ENCODE assay signal across 8 cellular contexts in the genomic region with DNA sequence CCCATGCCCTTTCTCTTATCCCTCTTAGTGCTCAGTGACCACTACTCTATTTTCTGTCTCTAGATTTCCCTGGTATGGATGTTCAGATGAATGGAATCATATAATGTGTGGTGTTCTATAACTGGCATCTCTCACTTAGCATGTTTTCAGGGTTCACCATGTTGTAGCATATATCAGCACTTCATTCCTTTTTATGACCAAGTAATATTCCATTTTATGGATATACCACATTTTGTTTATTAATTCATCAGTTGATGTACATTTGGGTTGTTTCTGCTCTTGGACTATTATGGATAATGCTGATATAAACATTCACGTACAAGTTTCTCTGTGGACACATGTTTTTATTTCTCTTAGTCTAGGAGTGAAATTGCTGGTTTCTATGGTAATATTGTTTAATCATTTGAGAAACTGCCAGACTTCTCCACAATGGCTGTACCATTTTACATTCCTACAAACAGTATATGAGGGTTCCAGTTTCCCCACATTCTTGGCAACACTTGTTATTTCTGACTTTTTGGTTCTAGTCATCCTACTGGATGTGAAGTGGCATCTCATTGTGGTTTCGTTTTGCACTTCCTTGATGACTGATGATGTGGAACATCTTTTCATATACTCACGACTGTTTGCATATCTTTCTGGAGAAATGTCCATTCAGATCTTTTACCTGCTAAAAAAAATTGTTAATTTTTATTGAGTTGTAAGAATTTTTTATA. TPM values are rescaled to one million over a fixed set of nuclear protein-coding genes. Genes with fewer than 3 reads are reported as not detected.
DNase-seq lines count a peak whose midpoint lies in the region; ATAC-seq, FAIRE-seq and TF ChIP-seq lines count a peak whose summit lies in the region.
"Not testable (repeated sequence)": the region's sequence is repeated elsewhere in the genome, so short reads cannot be mapped to it uniquely, and the experiment has no call there.

No MANE protein-coding gene starts in this region.

- not testable (repeated sequence) for H3K27ac ChIP-seq in astrocyte (ENCODE audit: low read depth, low read length); endodermal cell (ENCODE audit: low read depth, low read length)
- H3K27ac ChIP-seq in osteoblast (ENCODE audit: low read depth, low read length), result peak overlapping the region; percentile 76

- H3K4me1 Mint-ChIP-seq in astrocyte (ENCODE audit: low read depth, unreplicated experiment), result peaks cover 11% of the 10 kb centered on the region
- H3K4me1 Mint-ChIP-seq in endodermal cell, result peaks cover 41% of the 10 kb centered on the region

- H3K4me3 ChIP-seq in AG09309 (ENCODE audit: control insufficient read depth, low read depth, low read length); astrocyte (ENCODE audit: insufficient read depth, low read depth, low read length); osteoblast (ENCODE audit: insufficient read depth, low read length): not testable (repeated sequence)
- H3K4me3 ChIP-seq in endodermal cell (ENCODE audit: low read length), result peak overlapping the region; percentile 42

- not testable (repeated sequence) for H3K36me3 Mint-ChIP-seq in astrocyte (ENCODE audit: low read depth, unreplicated experiment)
- peaks cover 11% of the 10 kb centered on the region for H3K36me3 Mint-ChIP-seq in endodermal cell (ENCODE audit: low read depth)

- peaks cover 84% of the 10 kb centered on the region for H4K20me1 ChIP-seq in astrocyte (ENCODE audit: insufficient read depth, low read length)
- peaks cover 20% of the 10 kb centered on the region for H4K20me1 ChIP-seq in osteoblast (ENCODE audit: insufficient read depth, low read length)

- H3K79me2 ChIP-seq in astrocyte (ENCODE audit: insufficient read depth, low read length), result peaks cover 85% of the 10 kb centered on the region
- H3K79me2 ChIP-seq in osteoblast (ENCODE audit: insufficient read depth, low read length), result peaks cover 89% of the 10 kb centered on the region

- 86 to 100% methylated on average over 1 to 3 of the region's 3 CpGs for WGBS in endodermal cell (ENCODE audit: insufficient coverage in 1 of 2, insufficient read length in 1 of 2), 2 experiments

- in situ Hi-C loops in KBM-7 (cut with MboI; ENCODE audit: low pct_unique_long_range_greater_than_20kb, low sequenced_read_pairs), result not testable (repeated sequence)

- not testable (repeated sequence) for H3K9me3 ChIP-seq in astrocyte (ENCODE audit: insufficient read depth, low read depth, low read length); osteoblast (ENCODE audit: low read depth, low read length)
- peaks cover 16% of the 10 kb centered on the region for H3K9me3 ChIP-seq in endodermal cell (ENCODE audit: control insufficient read depth, low read length)

- not testable (repeated sequence) for H3K27me3 ChIP-seq in astrocyte (ENCODE audit: insufficient read depth, low read length); endodermal cell (ENCODE audit: control insufficient read depth, insufficient read depth, low read length, poor library complexity, severe bottlenecking); osteoblast (ENCODE audit: insufficient read depth, low read length)

- H3K4me3 Mint-ChIP-seq in astrocyte (ENCODE audit: unreplicated experiment), result peak overlapping the region; percentile 40
- not testable (repeated sequence) for H3K4me3 Mint-ChIP-seq in endodermal cell

- not testable (repeated sequence) for H2AFZ ChIP-seq in astrocyte (ENCODE audit: low read depth, low read length); osteoblast (ENCODE audit: low read length)

- not testable (repeated sequence) for H3K9me3 Mint-ChIP-seq in astrocyte (ENCODE audit: unreplicated experiment); endodermal cell

- H3K27me3 Mint-ChIP-seq in astrocyte (ENCODE audit: low read depth, unreplicated experiment); endodermal cell (ENCODE audit: insufficient read depth): not testable (repeated sequence)

- FAIRE-seq in astrocyte (lab: Jason Lieb, UNC), result not testable (repeated sequence)

- not testable (repeated sequence) for H3K4me1 ChIP-seq in astrocyte (ENCODE audit: insufficient read depth, low read length); endodermal cell (ENCODE audit: control insufficient read depth, insufficient read depth, low read length); osteoblast (ENCODE audit: insufficient read depth, low read length)

- TF ChIP-seq CTCF in AG09309 (IDR thresholded peaks at IDR 0.05; ENCODE audit: control insufficient read depth, insufficient read depth, low read depth, low read length, missing control alignments); astrocyte (IDR thresholded peaks at IDR 0.05; ENCODE audit: insufficient read depth, low read depth, low read length); endodermal cell (conservative IDR thresholded peaks at IDR 0.05); osteoblast (IDR thresholded peaks at IDR 0.05; ENCODE audit: extremely low read depth, low read depth, low read length): not testable (repeated sequence)

- DNase-seq in AG09309 (ENCODE audit: low read depth) (peak; percentile 77), GM04503 (ENCODE audit: low read depth) (peak; percentile 77), KBM-7 (peak; percentile 19), astrocyte (ENCODE audit: low read depth) (peak; percentile 77), glomerular visceral epithelial cell (ENCODE audit: extremely low spot score) (peak; percentile 66), osteoblast (ENCODE audit: insufficient read length, low spot score, missing footprints) (peak; percentile 8)
- DNase-seq in endodermal cell, result not testable (repeated sequence)

- H3K9ac ChIP-seq in astrocyte (ENCODE audit: low read length); endodermal cell (ENCODE audit: extremely low read depth, low read length, poor library complexity, severe bottlenecking): not testable (repeated sequence)

- not testable (repeated sequence) for ATAC-seq in SK-N-SH treated with all-trans-retinoic acid at 6 μM for 48 hours

- not testable (repeated sequence) for H3K4me2 ChIP-seq in astrocyte (ENCODE audit: low read length)
- H3K4me2 ChIP-seq in osteoblast (ENCODE audit: insufficient read depth, low read length), result peak overlapping the region; percentile 26

- H3K36me3 ChIP-seq in astrocyte (ENCODE audit: insufficient read depth, low read length); osteoblast (ENCODE audit: insufficient read depth, low read length): not testable (repeated sequence)
- peaks cover 13% of the 10 kb centered on the region for H3K36me3 ChIP-seq in endodermal cell (ENCODE audit: control insufficient read depth, insufficient read depth, low read length)

- H3K27ac Mint-ChIP-seq in astrocyte (ENCODE audit: unreplicated experiment), result peak overlapping the region; percentile 53
- not testable (repeated sequence) for H3K27ac Mint-ChIP-seq in endodermal cell

TF ChIP-seq in SK-N-SH treated with all-trans-retinoic acid at 6 μM for 48 hours, 23 proteins besides CTCF, POLR2A, EP300 and RAD21:
- peak; percentile 98 for TF ChIP-seq ZNF8 (CRISPR knock-in tag; IDR thresholded peaks at IDR 0.05)

RNA-seq across cellular contexts. Expression of gene RABGEF1, which starts 23.3 kb away (rescaled TPM):
- total RNA-seq in astrocyte, result 31.4 and 33.2 TPM in 2 replicates
- 10 to 100 TPM; 22.7 to 26.7 TPM for total RNA-seq in endodermal cell
- polyA plus RNA-seq in endodermal cell (2013, experiment 1 of 2), result 18.2 TPM
- polyA plus RNA-seq in endodermal cell (2013, experiment 2 of 2), result 18.5 TPM
- 71.9 and 81.8 TPM in 2 replicates for total RNA-seq in osteoblast
